Comparison of ENCODE assay signal across 8 cellular contexts in the genomic region with DNA sequence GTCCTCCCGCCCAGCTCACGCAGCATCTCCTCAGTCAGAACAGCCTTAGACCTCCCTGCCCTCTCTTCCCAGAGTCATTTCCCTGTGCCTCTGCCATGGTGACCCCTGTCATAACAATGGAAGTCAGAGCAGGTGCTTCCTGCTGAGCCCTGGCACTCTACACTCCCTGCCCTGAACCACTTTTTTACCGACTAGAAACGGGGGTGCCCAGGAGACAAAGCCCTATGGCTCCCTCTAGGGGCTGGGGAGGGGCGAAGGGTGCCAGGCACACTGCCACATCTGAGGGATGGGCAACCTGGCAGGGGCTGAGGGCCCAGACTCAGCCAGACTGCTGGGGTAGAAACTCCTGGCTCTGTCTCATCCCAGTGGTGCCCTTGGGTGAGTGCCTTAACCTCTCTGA. TPM values are rescaled to one million over a fixed set of nuclear protein-coding genes. Genes with fewer than 3 reads are reported as not detected.
DNase-seq lines count a peak whose midpoint lies in the region; ATAC-seq and TF ChIP-seq lines count a peak whose summit lies in the region.

No MANE protein-coding gene starts in this region.

- H3K4me1 ChIP-seq in heart right ventricle (peaks cover 0 to 33% (median 4%) of the 10 kb centered on the region in 9 donors), upper lobe of right lung (peaks cover 16% of the 10 kb centered on the region)

- H3K9me3 ChIP-seq in heart right ventricle (no peaks in the 10 kb centered on the region), upper lobe of right lung (no peaks in the 10 kb centered on the region)

- H3K4me3 ChIP-seq in heart right ventricle: no peak overlapping the region
- H3K4me3 ChIP-seq in upper lobe of right lung: no peak overlapping the region

- WGBS in heart right ventricle, 2 donors: 33 to 35% methylated on average over 5 of the region's 5 CpGs

- peak in 8 of 9 donors; percentile 14 to 61 (median 50) for TF ChIP-seq CTCF in heart right ventricle (IDR thresholded peaks at IDR 0.05)
- TF ChIP-seq CTCF in upper lobe of right lung (IDR thresholded peaks at IDR 0.05): peak; percentile 43

- peaks cover 0 to 32% (median 0%) of the 10 kb centered on the region in 9 donors for H3K36me3 ChIP-seq in heart right ventricle
- no peaks in the 10 kb centered on the region for H3K36me3 ChIP-seq in upper lobe of right lung

- peak in 6 of 8 donors; percentile 27 to 68 (median 48) for ATAC-seq in heart right ventricle
- ATAC-seq in upper lobe of right lung: peak; percentile 46
- ATAC-seq in HG02981 (IDR thresholded peaks at IDR 0.05; ENCODE audit: unreplicated experiment): no peak

- intact Hi-C loops in heart right ventricle (cut with DNase I) (no loop called here), upper lobe of right lung (cut with DNase I) (no loop called here)

- peak; percentile 35 for DNase-seq in activated gamma-delta T cell treated with Interleukin-2 at 50 U/mL for 16 hours
- no peak for DNase-seq in activated gamma-delta T cell (lab: John Stamatoyannopoulos, UW)
- peak; percentile 81 for DNase-seq in NCI-H2171 treated with DMSO at 0.1 percent for 48 hours (lab: John Stamatoyannopoulos, UW)
- peak; percentile 27 for DNase-seq in activated T-cell treated with anti-CD3 and anti-CD28 coated beads for 4 hours
- DNase-seq in heart right ventricle: no peak
- DNase-seq in upper lobe of right lung: no peak
- DNase-seq in LoVo (ENCODE audit: low spot score): no peak

- peaks cover 0 to 25% (median 19%) of the 10 kb centered on the region in 7 donors for H3K27me3 ChIP-seq in heart right ventricle
- H3K27me3 ChIP-seq in upper lobe of right lung: no peaks in the 10 kb centered on the region

- H3K27ac ChIP-seq in heart right ventricle (no peak overlapping the region), upper lobe of right lung (no peak overlapping the region)

RNA-seq across cellular contexts. Expression of a gene that starts 16.4 kb away (rescaled TPM):
- total RNA-seq in heart right ventricle (10 to 100 TPM in 2 of 10 donors, 1 to 10 TPM in 8; 5.0 to 11.1 (median 8.1) TPM), upper lobe of right lung (13.6 TPM)
- polyA plus RNA-seq in heart right ventricle: 1 to 10 TPM; 3.4 to 5.8 TPM

RNA-seq across cellular contexts. Expression of a gene that starts 22.3 kb away (rescaled TPM):
- 1 to 10 TPM; 1.2 to 9.3 (median 3.0) TPM for total RNA-seq in heart right ventricle
- 1 to 10 TPM in 1 of 2 donors, under 1 TPM in 1; 0.35 to 1.4 TPM for polyA plus RNA-seq in heart right ventricle
- 0.29 TPM for total RNA-seq in upper lobe of right lung

RNA-seq across cellular contexts. Expression of a gene that starts 39.9 kb away (rescaled TPM):
- total RNA-seq in heart right ventricle (1 to 10 TPM in 1 of 10 donors, under 1 TPM in 9; 0.51 to 3.8 (median 0.70) TPM), upper lobe of right lung (6.1 TPM)
- under 1 TPM; 0.28 to 0.37 TPM for polyA plus RNA-seq in heart right ventricle

Comparison
In these comparisons a context has a peak if more than half of its experiments do, and no peak if none do; other contexts are left out.
1. DNase-seq: peak in activated gamma-delta T cell treated with Interleukin-2 at 50 U/mL for 16 hours (single experiment), NCI-H2171 treated with DMSO at 0.1 percent for 48 hours (single experiment) and activated T-cell treated with anti-CD3 and anti-CD28 coated beads for 4 hours (single experiment); none in activated gamma-delta T cell (single experiment), heart right ventricle (0 of 2), upper lobe of right lung (single experiment) and LoVo (single experiment).